Comparison of ENCODE assay signal across 13 cellular contexts in the genomic region with DNA sequence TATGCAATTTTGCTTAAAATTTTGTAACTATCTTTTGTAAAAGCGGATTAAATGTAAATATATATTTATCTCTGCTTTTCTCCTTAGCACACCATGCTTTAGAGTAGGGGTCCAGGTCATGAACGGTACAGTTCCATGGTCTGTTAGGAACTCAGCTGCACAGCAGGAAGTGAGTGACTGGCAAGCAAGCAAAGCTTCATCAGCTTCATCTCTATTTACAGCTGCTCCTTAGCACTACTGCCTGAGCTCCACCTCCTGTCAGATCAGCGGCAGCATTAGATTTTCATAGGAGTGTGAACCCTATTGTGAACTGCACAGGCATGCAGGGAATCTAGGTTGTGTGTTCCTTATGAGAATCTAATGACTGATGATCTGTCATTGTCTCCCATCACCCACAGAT.
DNase-seq lines count a peak whose midpoint lies in the region; ATAC-seq lines count a peak whose summit lies in the region.
"Had no signal": no experiment of that assay in that cellular context is flagged by ENCODE, and none has a peak within 500 bp of the region (broad histone marks: within the 10 kb centered on the region; RNA-seq: fewer than 3 reads in every experiment).

No MANE protein-coding gene starts in this region.

- H3K27ac Mint-ChIP-seq in T-cell = no peak overlapping the region
- H3K27ac Mint-ChIP-seq: CD4-positive, CD25-positive, alpha-beta regulatory T cell; GM23338 had no signal

- H3K9me3 Mint-ChIP-seq in T-cell = peaks cover 0 to 9% (median 5%) of the 10 kb centered on the region in 3 donors
- H3K9me3 Mint-ChIP-seq: GM23338 had no signal

- no peaks in the 10 kb centered on the region for H3K4me1 Mint-ChIP-seq in T-cell
- H3K4me1 Mint-ChIP-seq: CD4-positive, CD25-positive, alpha-beta regulatory T cell; GM23338 had no signal

- peaks cover 0 to 2% of the 10 kb centered on the region in 2 donors for H3K27me3 Mint-ChIP-seq in T-cell

- no peaks in the 10 kb centered on the region for H3K36me3 Mint-ChIP-seq in T-cell
- H3K36me3 Mint-ChIP-seq: CD4-positive, CD25-positive, alpha-beta regulatory T cell had no signal

- DNase-seq in NCI-H748 (lab: John Stamatoyannopoulos, UW; ENCODE audit: unreplicated experiment) = peak; percentile 37
- no peak for DNase-seq in NCI-H748 treated with DMSO at 0.1 percent for 48 hours (lab: John Stamatoyannopoulos, UW)
- peak; percentile 4 for DNase-seq in HT1080 (ENCODE audit: low read depth)
- peak; percentile 36 for DNase-seq in dermis blood vessel endothelial cell
- no peak for DNase-seq in T-cell
- DNase-seq in activated T-cell treated with anti-CD3 and anti-CD28 coated beads for 4 hours = no peak
- DNase-seq: ACHN; CD4-positive, CD25-positive, alpha-beta regulatory T cell; DMS79; EL; H7 had no signal

- H3K4me3 Mint-ChIP-seq in T-cell = no peak overlapping the region
- H3K4me3 Mint-ChIP-seq: CD4-positive, CD25-positive, alpha-beta regulatory T cell; GM23338 had no signal

- CTCF ChIA-PET in T-cell (lab: Charles Lee) = no interaction called here

- ATAC-seq in HG03097 (IDR thresholded peaks at IDR 0.05; ENCODE audit: low FRiP score, unreplicated experiment) (no peak), T-cell (replicated peaks in 1 of 4) (no peak)
- ATAC-seq: GM23338 had no signal

- POLR2A ChIA-PET in T-cell (lab: Charles Lee) = no interaction called here

Comparison
In these comparisons a context has a peak if more than half of its experiments do, and no peak if none do; other contexts are left out.
1. DNase-seq: peak in NCI-H748 (single experiment), HT1080 (single experiment) and dermis blood vessel endothelial cell (single experiment); none in NCI-H748 treated with DMSO at 0.1 percent for 48 hours (single experiment), T-cell (0 of 34) and activated T-cell treated with anti-CD3 and anti-CD28 coated beads for 4 hours (single experiment).